21 cellular contexts compared by ENCODE assay signal in genomic region chr1:20093940-20094391, GRCh38. TPM values are rescaled to one million over a fixed set of nuclear protein-coding genes. Genes with fewer than 3 reads are reported as not detected.
DNase-seq lines count a peak whose midpoint lies in the region; ATAC-seq, FAIRE-seq and TF ChIP-seq lines count a peak whose summit lies in the region.
"Had no signal": no experiment of that assay in that cellular context is flagged by ENCODE, and none has a peak within 500 bp of the region (broad histone marks: within the 10 kb centered on the region; RNA-seq: fewer than 3 reads in every experiment).

No MANE protein-coding gene starts in this region.

- no peak overlapping the region for H2AFZ ChIP-seq in H9 (ENCODE audit: low read length)
- H2AFZ ChIP-seq: parathyroid adenoma had no signal

- no peaks in the 10 kb centered on the region for H4K20me1 ChIP-seq in H9 (ENCODE audit: control insufficient read depth, insufficient read depth, insufficient read length)

- no peak overlapping the region for H3K56ac ChIP-seq in H9 (ENCODE audit: insufficient read length, low read depth, low read length)

- no peak overlapping the region for H2BK15ac ChIP-seq in H9 (ENCODE audit: low read depth, low read length)

- peaks cover 36% of the 10 kb centered on the region for H3K27me3 Mint-ChIP-seq in H9 (ENCODE audit: low read depth)
- H3K27me3 Mint-ChIP-seq: activated naive CD4-positive, alpha-beta T cell treated with anti-CD3 and anti-CD28 coated beads, Interleukin-2, amount 50 U/mL, for 24 hours had no signal

- H2BK20ac ChIP-seq in H9 (ENCODE audit: low read depth, low read length, poor library complexity, severe bottlenecking): no peak overlapping the region

- H3T11ph ChIP-seq in H9 (ENCODE audit: low read length): no peak overlapping the region

- H3K23me2 ChIP-seq in H9 (ENCODE audit: insufficient read length, low read depth, low read length, poor library complexity, severe bottlenecking): no peaks in the 10 kb centered on the region

- H3K4me2 ChIP-seq in H9 (ENCODE audit: insufficient read depth, insufficient read length, low read length): no peak overlapping the region

- H3K18ac ChIP-seq in H9 (ENCODE audit: insufficient read length, low read depth, low read length): no peak overlapping the region

- no peak for FAIRE-seq in small intestine (lab: Jason Lieb, UNC)

- DNase-seq in MV-4-11 (lab: John Stamatoyannopoulos, UW) (peak; percentile 20), fibroblast of pulmonary artery (ENCODE audit: low read depth) (peak; percentile 60), lung (ENCODE audit: low spot score) (peak; percentile 48), testis (peak; percentile 81), small intestine (no peak), H9 (no peak)
- DNase-seq: activated CD4-positive, alpha-beta T cell treated with anti-CD3 and anti-CD28 coated beads, Interleukin-2, amount 50 U/mL, for 4 hours; naive B cell; NCI-H1436 treated with DMSO at 0.1 percent for 48 hours; NCI-H345; T-cell had no signal

- no peak overlapping the region for H2BK5ac ChIP-seq in H9 (ENCODE audit: insufficient read length, low read length)

- H3K79me1 ChIP-seq in H9 (ENCODE audit: insufficient read depth, low read depth, low read length, poor library complexity, severe bottlenecking): no peaks in the 10 kb centered on the region

- no peak overlapping the region for H3K9ac ChIP-seq in H9 (ENCODE audit: extremely low read depth, insufficient read length, low read length)
- H3K9ac ChIP-seq: parathyroid adenoma had no signal

- H3K4me1 Mint-ChIP-seq in H9: peaks cover 3% of the 10 kb centered on the region in 2 experiments
- H3K4me1 Mint-ChIP-seq: activated naive CD4-positive, alpha-beta T cell treated with anti-CD3 and anti-CD28 coated beads, Interleukin-2, amount 50 U/mL, for 24 hours; brain; stimulated activated effector memory CD8-positive, alpha-beta T cell treated with anti-CD3 and anti-CD28 coated beads, Interleukin-12 subunit alpha, Interleukin-12 subunit beta, amount 100 ng/mL, for 72 hours; T-cell had no signal

- no peak overlapping the region for H3K23ac ChIP-seq in H9 (ENCODE audit: insufficient read length, low read depth, low read length)

- H2BK120ac ChIP-seq in H9 (ENCODE audit: low read depth, low read length, poor library complexity, severe bottlenecking): no peak overlapping the region

- H3K27ac Mint-ChIP-seq in H9: no peak overlapping the region
- H3K27ac Mint-ChIP-seq: activated naive CD4-positive, alpha-beta T cell treated with anti-CD3 and anti-CD28 coated beads, Interleukin-2, amount 50 U/mL, for 24 hours; stimulated activated effector memory CD8-positive, alpha-beta T cell treated with anti-CD3 and anti-CD28 coated beads, Interleukin-12 subunit alpha, Interleukin-12 subunit beta, amount 100 ng/mL, for 72 hours; T-cell had no signal

- no peak for TF ChIP-seq CTCF in fibroblast of pulmonary artery (IDR thresholded peaks at IDR 0.05; ENCODE audit: low read length, missing control alignments)
- no peak for TF ChIP-seq CTCF in lung (IDR thresholded peaks at IDR 0.05; ENCODE audit: control extremely low read depth, extremely low read depth)
- no peak for TF ChIP-seq CTCF in testis (IDR thresholded peaks at IDR 0.05)
- TF ChIP-seq CTCF in H9 (conservative IDR thresholded peaks at IDR 0.05): no peak

- no peak for TF ChIP-seq POLR2A in testis (IDR thresholded peaks at IDR 0.05)

- H2AK5ac ChIP-seq in H9 (ENCODE audit: insufficient read length, low read length): no peak overlapping the region

- no peak overlapping the region for H3K4ac ChIP-seq in H9 (ENCODE audit: low read depth, low read length)

- H3K4me3 ChIP-seq in fibroblast of pulmonary artery (replicated peaks; ENCODE audit: low read depth, low read length): no peak overlapping the region
- no peak overlapping the region for H3K4me3 ChIP-seq in lung
- H3K4me3 ChIP-seq in testis: no peak overlapping the region
- no peak overlapping the region for H3K4me3 ChIP-seq in small intestine (ENCODE audit: low read depth in 1 of 2, low read length in 2 of 2)

- no peak overlapping the region for H3K14ac ChIP-seq in H9 (ENCODE audit: insufficient read depth, low read length)

- H3K36me3 Mint-ChIP-seq in H9 (ENCODE audit: insufficient read depth in 1 of 3, low read depth in 3 of 3): peaks cover 7 to 24% (median 23%) of the 10 kb centered on the region in 3 experiments
- H3K36me3 Mint-ChIP-seq: activated naive CD4-positive, alpha-beta T cell treated with anti-CD3 and anti-CD28 coated beads, Interleukin-2, amount 50 U/mL, for 24 hours; brain; naive B cell; stimulated activated effector memory CD8-positive, alpha-beta T cell treated with anti-CD3 and anti-CD28 coated beads, Interleukin-12 subunit alpha, Interleukin-12 subunit beta, amount 100 ng/mL, for 72 hours; T-cell had no signal

- H3K27me3 ChIP-seq in lung (ENCODE audit: control insufficient read depth, insufficient read depth): no peaks in the 10 kb centered on the region
- no peaks in the 10 kb centered on the region for H3K27me3 ChIP-seq in testis
- H3K27me3 ChIP-seq in small intestine (ENCODE audit: control insufficient read depth in 2 of 2, insufficient read depth in 2 of 2, low read length in 2 of 2): no peaks in the 10 kb centered on the region
- no peaks in the 10 kb centered on the region for H3K27me3 ChIP-seq in H9 (ENCODE audit: insufficient read depth, low read length)

- no peaks in the 10 kb centered on the region for H3K36me3 ChIP-seq in lung (ENCODE audit: control insufficient read depth in 2 of 2, insufficient read depth in 2 of 2, low read length in 2 of 2)
- no peaks in the 10 kb centered on the region for H3K36me3 ChIP-seq in testis (ENCODE audit: low read depth, missing control alignments)
- no peaks in the 10 kb centered on the region for H3K36me3 ChIP-seq in small intestine (ENCODE audit: control insufficient read depth in 2 of 2, insufficient read depth in 2 of 2, low read length in 2 of 2)

- H3K9me3 ChIP-seq in lung (ENCODE audit: control insufficient read depth in 2 of 2, insufficient read depth in 1 of 2, low read length in 1 of 2): no peaks in the 10 kb centered on the region
- H3K9me3 ChIP-seq in testis: no peaks in the 10 kb centered on the region
- no peaks in the 10 kb centered on the region for H3K9me3 ChIP-seq in small intestine (ENCODE audit: control insufficient read depth, low read depth)
- peaks cover 37% of the 10 kb centered on the region for H3K9me3 ChIP-seq in H9 (ENCODE audit: control insufficient read depth, low read depth, low read length)

- no peak overlapping the region for H4K5ac ChIP-seq in H9 (ENCODE audit: insufficient read length, low read depth, low read length)

- H3K9me3 Mint-ChIP-seq in H9: peaks cover 48 to 60% of the 10 kb centered on the region in 2 experiments
- H3K9me3 Mint-ChIP-seq: activated naive CD4-positive, alpha-beta T cell treated with anti-CD3 and anti-CD28 coated beads, Interleukin-2, amount 50 U/mL, for 24 hours; stimulated activated effector memory CD8-positive, alpha-beta T cell treated with anti-CD3 and anti-CD28 coated beads, Interleukin-12 subunit alpha, Interleukin-12 subunit beta, amount 100 ng/mL, for 72 hours; T-cell had no signal

- ATAC-seq in lung (ENCODE audit: insufficient read depth, low FRiP score) (no peak), GM21619 (IDR thresholded peaks at IDR 0.05; ENCODE audit: unreplicated experiment) (no peak), HG03439 (IDR thresholded peaks at IDR 0.05; ENCODE audit: unreplicated experiment) (no peak)
- ATAC-seq: stimulated activated effector memory CD8-positive, alpha-beta T cell treated with anti-CD3 and anti-CD28 coated beads, Interleukin-12 subunit alpha, Interleukin-12 subunit beta, amount 100 ng/mL, for 72 hours; T-cell had no signal

- H4K91ac ChIP-seq in H9 (ENCODE audit: insufficient read length, low read depth, low read length): no peak overlapping the region

- H4K8ac ChIP-seq in H9 (replicated peaks; ENCODE audit: insufficient read length, low read depth, low read length): no peak overlapping the region

- H3K79me2 ChIP-seq in H9 (ENCODE audit: insufficient read depth, low read length): no peaks in the 10 kb centered on the region
- H3K79me2 ChIP-seq: parathyroid adenoma had no signal

- peak overlapping the region in 1 of 2 donors; percentile 41 for H3K27ac ChIP-seq in lung (ENCODE audit: low read depth in 1 of 2, low read length in 1 of 2)
- H3K27ac ChIP-seq in testis: peak overlapping the region in 1 of 2 donors; percentile 56
- no peak overlapping the region for H3K27ac ChIP-seq in small intestine (ENCODE audit: low read depth in 1 of 2, low read length in 1 of 2)
- H3K27ac ChIP-seq in H9 (ENCODE audit: insufficient read length, low read depth, low read length): no peak overlapping the region
- H3K27ac ChIP-seq: parathyroid adenoma, RWPE1 had no signal

- WGBS in lung, 2 donors: 73 to 77% methylated on average over 5 of the region's 5 CpGs
- 54 to 65% methylated on average over 5 of the region's 5 CpGs for WGBS in testis, 2 donors
- 73 to 76% (median 74%) methylated on average over 5 of the region's 5 CpGs for WGBS in small intestine, 3 donors
- WGBS in H9 (ENCODE audit: extremely low coverage, insufficient read length, low lambda C conversion rate): no CpG with 5 or more reads among the region's 5 CpGs

- H3K4me1 ChIP-seq in lung (ENCODE audit: control insufficient read depth in 2 of 2, insufficient read depth in 2 of 2, low read length in 2 of 2): peaks cover 0 to 3% of the 10 kb centered on the region in 2 donors
- H3K4me1 ChIP-seq in testis: no peaks in the 10 kb centered on the region
- H3K4me1 ChIP-seq in small intestine (ENCODE audit: control insufficient read depth in 2 of 2, insufficient read depth in 1 of 2, low read depth in 1 of 2, low read length in 1 of 2): no peaks in the 10 kb centered on the region
- no peaks in the 10 kb centered on the region for H3K4me1 ChIP-seq in H9 (ENCODE audit: insufficient read depth, low read length)
- H3K4me1 ChIP-seq: parathyroid adenoma had no signal

- no peak overlapping the region for H2BK12ac ChIP-seq in H9 (ENCODE audit: insufficient read length, low read depth, low read length)

- intact Hi-C loops in testis (cut with DNase I; ENCODE audit: low total_unique reads): no loop called here

- no peak overlapping the region for H3K4me3 Mint-ChIP-seq in H9
- H3K4me3 Mint-ChIP-seq: activated naive CD4-positive, alpha-beta T cell treated with anti-CD3 and anti-CD28 coated beads, Interleukin-2, amount 50 U/mL, for 24 hours; brain; naive B cell; stimulated activated effector memory CD8-positive, alpha-beta T cell treated with anti-CD3 and anti-CD28 coated beads, Interleukin-12 subunit alpha, Interleukin-12 subunit beta, amount 100 ng/mL, for 72 hours; T-cell had no signal

RNA-seq across cellular contexts. Expression of gene PLA2G5, which starts 24.0 kb away (rescaled TPM):
- total RNA-seq in lung (1 to 10 TPM; 1.1 to 6.5 TPM), testis (10 to 100 TPM; 19.8 to 21.2 TPM), H9 (2021) (not detected in 2 replicates)
- polyA plus RNA-seq in lung (1 to 10 TPM; 1.4 to 3.8 TPM), testis (ENCODE audit: insufficient read depth, low read depth, low replicate concordance) (17.6 TPM), small intestine (1 to 10 TPM in 2 of 3 donors, not detected in 1; 1.4 to 2.9 TPM)
- total RNA-seq: Daoy, HT1080, T-cell had no signal

RNA-seq across cellular contexts. Expression of gene PLA2G2D, which starts 25.4 kb away (rescaled TPM):
- total RNA-seq in lung (under 1 TPM in 1 of 2 donors, not detected in 1; 0.57 TPM), testis (under 1 TPM in 1 of 2 donors, not detected in 1; 0.16 TPM), H9 (2021) (not detected in 2 replicates)
- polyA plus RNA-seq in lung (under 1 TPM; 0.06 TPM), testis (ENCODE audit: insufficient read depth, low read depth, low replicate concordance) (3.7 TPM), small intestine (under 1 TPM in 1 of 3 donors, not detected in 2; 0.40 TPM)
- total RNA-seq: Daoy, dermis microvascular lymphatic vessel endothelial cell, HT1080, T-cell had no signal

RNA-seq across cellular contexts. Expression of gene PLA2G2F, which starts 45.2 kb away (rescaled TPM):
- total RNA-seq in lung: not detected
- polyA plus RNA-seq in lung: not detected
- total RNA-seq in testis: not detected
- polyA plus RNA-seq in testis (ENCODE audit: insufficient read depth, low read depth, low replicate concordance): not detected
- polyA plus RNA-seq in small intestine: under 1 TPM in 1 of 3 donors, not detected in 2; 0.01 TPM
- total RNA-seq in H9 (2021): not detected in 2 replicates
- total RNA-seq: Daoy, dermis microvascular lymphatic vessel endothelial cell, HT1080, T-cell had no signal

Comparison
In these comparisons a context has a peak if more than half of its experiments do, and no peak if none do; other contexts are left out.
1. DNase-seq: peak in MV-4-11 (single experiment), fibroblast of pulmonary artery (single experiment), lung (single experiment) and testis (single experiment); none in small intestine (single experiment) and H9 (single experiment).